In the genomic region with DNA sequence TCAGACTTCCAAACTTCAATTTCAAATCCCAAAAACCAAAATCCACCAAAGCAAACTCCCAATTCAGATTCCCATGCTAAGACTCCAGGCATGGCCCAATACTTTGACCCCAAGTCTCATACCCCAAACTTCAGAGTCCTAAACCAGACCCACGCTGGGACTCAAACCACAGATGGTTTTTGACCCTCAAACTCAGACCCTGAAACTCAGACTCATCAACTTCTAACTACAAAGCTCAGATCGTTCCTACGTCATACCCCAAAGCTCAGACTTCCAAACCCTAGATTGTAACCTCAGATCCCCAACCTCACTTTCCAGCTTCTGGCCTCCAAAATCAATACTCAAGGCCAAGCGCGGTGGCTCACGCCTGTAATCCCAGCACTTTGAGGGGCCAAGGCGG, we compare ENCODE assay signal across 2 cellular contexts.
TF ChIP-seq lines count a peak whose summit lies in the region.

No MANE protein-coding gene starts in this region.

TF ChIP-seq in HEK293, 187 proteins besides CTCF, POLR2A, EP300 and RAD21 (continued from another document):
- TF ChIP-seq ZBTB20 (tag by site-specific recombination; IDR thresholded peaks at IDR 0.05) (0 out of 2 replicates have a peak, but pooled peaks have one; percentile 25), HOXC10 (CRISPR knock-in tag; IDR thresholded peaks at IDR 0.05) (no peak), ZNF677 (tag by site-specific recombination; IDR thresholded peaks at IDR 0.05) (no peak), ZNF133 (tag by site-specific recombination; IDR thresholded peaks at IDR 0.05) (no peak), ZNF132 (tag by site-specific recombination; IDR thresholded peaks at IDR 0.05; ENCODE audit: borderline replicate concordance) (no peak), ZBTB48 (tag by site-specific recombination; IDR thresholded peaks at IDR 0.05) (0 out of 2 replicates have a peak, but pooled peaks have one; percentile 18), ZNF626 (tag by site-specific recombination; IDR thresholded peaks at IDR 0.05) (no peak), TCF7L2 (IDR thresholded peaks at IDR 0.05; ENCODE audit: borderline replicate concordance, low read depth, low read length) (no peak), ZNF433 (tag by site-specific recombination; IDR thresholded peaks at IDR 0.05; ENCODE audit: low read depth) (no peak), ZNF670 (tag by site-specific recombination; IDR thresholded peaks at IDR 0.05; ENCODE audit: low read depth) (no peak), PBX3 (CRISPR knock-in tag; IDR thresholded peaks at IDR 0.05) (no peak), ZNF24 (tag by site-specific recombination; IDR thresholded peaks at IDR 0.05) (no peak), ZNF560 (tag by site-specific recombination; IDR thresholded peaks at IDR 0.05; ENCODE audit: borderline replicate concordance) (no peak), ZNF146 (tag by site-specific recombination; IDR thresholded peaks at IDR 0.05) (no peak), ZNF366 (tag by site-specific recombination; conservative IDR thresholded peaks at IDR 0.05) (no peak), ZNF654 (tag by site-specific recombination; IDR thresholded peaks at IDR 0.05; ENCODE audit: low read depth) (no peak), ZFP69B (tag by site-specific recombination; IDR thresholded peaks at IDR 0.05) (no peak)
- TF ChIP-seq, protein P1, sequence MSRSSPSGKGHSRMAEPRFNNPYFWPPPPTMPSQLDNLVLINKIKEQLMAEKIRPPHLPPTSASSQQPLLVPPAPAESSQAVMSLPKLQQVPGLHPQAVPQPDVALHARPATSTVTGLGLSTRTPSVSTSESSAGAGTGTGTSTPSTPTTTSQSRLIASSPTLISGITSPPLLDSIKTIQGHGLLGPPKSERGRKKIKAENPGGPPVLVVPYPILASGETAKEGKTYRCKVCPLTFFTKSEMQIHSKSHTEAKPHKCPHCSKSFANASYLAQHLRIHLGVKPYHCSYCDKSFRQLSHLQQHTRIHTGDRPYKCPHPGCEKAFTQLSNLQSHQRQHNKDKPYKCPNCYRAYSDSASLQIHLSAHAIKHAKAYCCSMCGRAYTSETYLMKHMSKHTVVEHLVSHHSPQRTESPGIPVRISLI (tag by site-specific recombination; IDR thresholded peaks at IDR 0.05), result no peak
- TF ChIP-seq, protein P2, sequence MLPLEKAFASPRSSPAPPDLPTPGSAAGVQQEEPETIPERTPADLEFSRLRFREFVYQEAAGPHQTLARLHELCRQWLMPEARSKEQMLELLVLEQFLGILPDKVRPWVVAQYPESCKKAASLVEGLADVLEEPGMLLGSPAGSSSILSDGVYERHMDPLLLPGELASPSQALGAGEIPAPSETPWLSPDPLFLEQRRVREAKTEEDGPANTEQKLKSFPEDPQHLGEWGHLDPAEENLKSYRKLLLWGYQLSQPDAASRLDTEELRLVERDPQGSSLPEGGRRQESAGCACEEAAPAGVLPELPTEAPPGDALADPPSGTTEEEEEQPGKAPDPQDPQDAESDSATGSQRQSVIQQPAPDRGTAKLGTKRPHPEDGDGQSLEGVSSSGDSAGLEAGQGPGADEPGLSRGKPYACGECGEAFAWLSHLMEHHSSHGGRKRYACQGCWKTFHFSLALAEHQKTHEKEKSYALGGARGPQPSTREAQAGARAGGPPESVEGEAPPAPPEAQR (tag by site-specific recombination; IDR thresholded peaks at IDR 0.05), result no peak
TF ChIP-seq in HEK293: peak in this region for 3.

TF ChIP-seq in WTC11, 78 proteins besides CTCF, POLR2A, EP300 and RAD21 (continued from another document):
- TF ChIP-seq GRHL2 (CRISPR knock-in tag; IDR thresholded peaks at IDR 0.05; ENCODE audit: insufficient replicate concordance, severe bottlenecking) (no peak), ZBTB43 (CRISPR knock-in tag; IDR thresholded peaks at IDR 0.05) (no peak), FOXP1 (CRISPR knock-in tag; IDR thresholded peaks at IDR 0.05; ENCODE audit: borderline replicate concordance) (no peak), ZBTB21 (CRISPR knock-in tag; IDR thresholded peaks at IDR 0.05; ENCODE audit: borderline replicate concordance) (no peak), CDX4 (CRISPR knock-in tag; IDR thresholded peaks at IDR 0.05; ENCODE audit: borderline replicate concordance) (no peak), TEAD1 (CRISPR knock-in tag; IDR thresholded peaks at IDR 0.05) (no peak), E2F5 (CRISPR knock-in tag; IDR thresholded peaks at IDR 0.05) (no peak)
- TF ChIP-seq, protein P3, sequence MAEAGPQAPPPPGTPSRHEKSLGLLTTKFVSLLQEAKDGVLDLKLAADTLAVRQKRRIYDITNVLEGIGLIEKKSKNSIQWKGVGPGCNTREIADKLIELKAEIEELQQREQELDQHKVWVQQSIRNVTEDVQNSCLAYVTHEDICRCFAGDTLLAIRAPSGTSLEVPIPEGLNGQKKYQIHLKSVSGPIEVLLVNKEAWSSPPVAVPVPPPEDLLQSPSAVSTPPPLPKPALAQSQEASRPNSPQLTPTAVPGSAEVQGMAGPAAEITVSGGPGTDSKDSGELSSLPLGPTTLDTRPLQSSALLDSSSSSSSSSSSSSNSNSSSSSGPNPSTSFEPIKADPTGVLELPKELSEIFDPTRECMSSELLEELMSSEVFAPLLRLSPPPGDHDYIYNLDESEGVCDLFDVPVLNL (CRISPR knock-in tag; IDR thresholded peaks at IDR 0.05; ENCODE audit: borderline replicate concordance, low read depth), result no peak
- TF ChIP-seq, protein P4, sequence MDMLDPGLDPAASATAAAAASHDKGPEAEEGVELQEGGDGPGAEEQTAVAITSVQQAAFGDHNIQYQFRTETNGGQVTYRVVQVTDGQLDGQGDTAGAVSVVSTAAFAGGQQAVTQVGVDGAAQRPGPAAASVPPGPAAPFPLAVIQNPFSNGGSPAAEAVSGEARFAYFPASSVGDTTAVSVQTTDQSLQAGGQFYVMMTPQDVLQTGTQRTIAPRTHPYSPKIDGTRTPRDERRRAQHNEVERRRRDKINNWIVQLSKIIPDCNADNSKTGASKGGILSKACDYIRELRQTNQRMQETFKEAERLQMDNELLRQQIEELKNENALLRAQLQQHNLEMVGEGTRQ (CRISPR knock-in tag; IDR thresholded peaks at IDR 0.05), result no peak
